Comparison of ENCODE assay signal across 19 cellular contexts in genomic region chr2:213490087-213490486, GRCh38.
DNase-seq lines count a peak whose midpoint lies in the region; ATAC-seq and TF ChIP-seq lines count a peak whose summit lies in the region.
"Had no signal": no experiment of that assay in that cellular context is flagged by ENCODE, and none has a peak within 500 bp of the region (broad histone marks: within the 10 kb centered on the region; RNA-seq: fewer than 3 reads in every experiment).

No MANE protein-coding gene starts in this region.

- H3K36me3 ChIP-seq in neural progenitor cell (no peaks in the 10 kb centered on the region), spleen (no peaks in the 10 kb centered on the region)
- H3K36me3 ChIP-seq: neutrophil had no signal

- H3K4me3 ChIP-seq in neural progenitor cell = no peak overlapping the region
- H3K4me3 ChIP-seq in spleen = no peak overlapping the region
- H3K4me3 ChIP-seq: A549, K562 had no signal

- H3F3A ChIP-seq in neural progenitor cell (ENCODE audit: low read depth) = no peaks in the 10 kb centered on the region

- no peaks in the 10 kb centered on the region for H3K36me3 Mint-ChIP-seq in neural progenitor cell

- ATAC-seq in HG03108 (IDR thresholded peaks at IDR 0.05; ENCODE audit: unreplicated experiment) (no peak), HG02642 (IDR thresholded peaks at IDR 0.05; ENCODE audit: poor library complexity, unreplicated experiment) (no peak)
- ATAC-seq: A549, K562 had no signal

- no peaks in the 10 kb centered on the region for H3K27me3 Mint-ChIP-seq in neural progenitor cell (ENCODE audit: insufficient read depth, low read depth)
- H3K27me3 Mint-ChIP-seq: activated B cell treated with CpG ODN at 0.5 μM for 24 hours had no signal

- H3K27me3 ChIP-seq in neural progenitor cell = no peaks in the 10 kb centered on the region
- H3K27me3 ChIP-seq in spleen (replicated peaks in 1 of 7) = no peaks in the 10 kb centered on the region
- H3K27me3 ChIP-seq: neutrophil had no signal

- no peak overlapping the region for H3K4me2 ChIP-seq in neural progenitor cell
- H3K4me2 ChIP-seq: A549 had no signal

- TF ChIP-seq CTCF in neural progenitor cell (IDR thresholded peaks at IDR 0.05) = peak; percentile 31
- TF ChIP-seq CTCF in spleen (IDR thresholded peaks at IDR 0.05 in 8 of 11, conservative IDR thresholded peaks at IDR 0.05 in 3 of 11) = no peak

- H3K4me1 ChIP-seq in neural progenitor cell (no peaks in the 10 kb centered on the region), spleen (no peaks in the 10 kb centered on the region)
- H3K4me1 ChIP-seq: A549 had no signal

- H3K27ac Mint-ChIP-seq in neural progenitor cell = no peak overlapping the region
- H3K27ac Mint-ChIP-seq: activated B cell treated with CpG ODN at 0.5 μM for 24 hours had no signal

- H3K9me3 ChIP-seq in neural progenitor cell (ENCODE audit: low read depth) (no peaks in the 10 kb centered on the region), spleen (no peaks in the 10 kb centered on the region)
- H3K9me3 ChIP-seq: A549, neutrophil had no signal

- intact Hi-C loops in spleen (cut with DNase I; ENCODE audit: low total_unique reads) = no loop called here

- H3K79me2 ChIP-seq in neural progenitor cell (ENCODE audit: low read depth) = no peaks in the 10 kb centered on the region

- no peaks in the 10 kb centered on the region for H3K4me1 Mint-ChIP-seq in neural progenitor cell
- H3K4me1 Mint-ChIP-seq: activated B cell treated with CpG ODN at 0.5 μM for 24 hours had no signal

- no peak overlapping the region for H3K4me3 Mint-ChIP-seq in neural progenitor cell
- H3K4me3 Mint-ChIP-seq: activated B cell treated with CpG ODN at 0.5 μM for 24 hours had no signal

- no peak overlapping the region for H3K27ac ChIP-seq in neural progenitor cell
- no peak overlapping the region for H3K27ac ChIP-seq in spleen
- H3K27ac ChIP-seq: A549, neutrophil had no signal

- no peak overlapping the region for H2AFZ ChIP-seq in neural progenitor cell (replicated peaks)

- in situ Hi-C loops in KBM-7 (cut with MboI; ENCODE audit: low pct_unique_long_range_greater_than_20kb, low sequenced_read_pairs) = no loop called here

- no peak for TF ChIP-seq POLR2A in spleen (IDR thresholded peaks at IDR 0.05)

- DNase-seq in NCI-H1436 treated with DMSO at 0.1 percent for 48 hours (lab: John Stamatoyannopoulos, UW) (peak; percentile 25), NCI-H1436 (lab: John Stamatoyannopoulos, UW) (no peak), KBM-7 (peak; percentile 5), RKO (ENCODE audit: low spot score) (peak; percentile 26), neural progenitor cell (ENCODE audit: low spot score) (no peak), spleen (no peak)
- DNase-seq: activated B cell treated with CpG ODN at 0.5 μM for 24 hours; activated naive CD4-positive, alpha-beta T cell treated with Interleukin-2 at 50 U/mL for 16 hours; foreskin fibroblast; H7; mammary epithelial cell; NCI-H187 treated with DMSO at 0.1 percent for 48 hours; stimulated activated naive CD4-positive, alpha-beta T cell treated with Interleukin-2 at 50 U/mL for 16 hours; SW 1271 had no signal

- no peak overlapping the region for H3K9ac ChIP-seq in neural progenitor cell

- no peaks in the 10 kb centered on the region for H4K20me1 ChIP-seq in neural progenitor cell (ENCODE audit: low read depth)

- H3K9me3 Mint-ChIP-seq in neural progenitor cell = no peaks in the 10 kb centered on the region
- H3K9me3 Mint-ChIP-seq: activated B cell treated with CpG ODN at 0.5 μM for 24 hours had no signal

Comparison
In these comparisons a context has a peak if more than half of its experiments do, and no peak if none do; other contexts are left out.
1. DNase-seq: peak in NCI-H1436 treated with DMSO at 0.1 percent for 48 hours (single experiment), KBM-7 (single experiment) and RKO (single experiment); none in NCI-H1436 (single experiment), neural progenitor cell (single experiment) and spleen (single experiment).